Comparison of ENCODE assay signal across 1 cellular context in genomic region chr4:173527103-173527876, GRCh38.
A peak's percentile ranks its signal among the peaks of the same experiment; 100 is the strongest.
TF ChIP-seq lines count a peak whose summit lies in the region.

No MANE protein-coding gene starts in this region.

TF ChIP-seq in K562, 482 proteins besides CTCF, POLR2A, EP300 and RAD21:
- TF ChIP-seq NFE2L1 (tag; IDR thresholded peaks at IDR 0.05; ENCODE audit: borderline replicate concordance, low read depth), result no peak
- TF ChIP-seq RBFOX2 (IDR thresholded peaks at IDR 0.05; ENCODE audit: low read depth, low read length), result peak; percentile 53
- peak; percentile 90 for TF ChIP-seq ZSCAN29 (IDR thresholded peaks at IDR 0.05)
- peak; percentile 37; the same call in 1 of the 2 replicates for TF ChIP-seq POLR2G (IDR thresholded peaks at IDR 0.05; ENCODE audit: low read depth, low read length)
- 0 out of 4 replicates have a peak, but pooled peaks of 1 of the 2 experiments have one; percentile 15 for TF ChIP-seq UBTF (IDR thresholded peaks at IDR 0.05; ENCODE audit: borderline replicate concordance in 1 of 2, low read depth in 2 of 2, low read length in 2 of 2)
